ENCODE assay signal across 8 cellular contexts in the genomic region with DNA sequence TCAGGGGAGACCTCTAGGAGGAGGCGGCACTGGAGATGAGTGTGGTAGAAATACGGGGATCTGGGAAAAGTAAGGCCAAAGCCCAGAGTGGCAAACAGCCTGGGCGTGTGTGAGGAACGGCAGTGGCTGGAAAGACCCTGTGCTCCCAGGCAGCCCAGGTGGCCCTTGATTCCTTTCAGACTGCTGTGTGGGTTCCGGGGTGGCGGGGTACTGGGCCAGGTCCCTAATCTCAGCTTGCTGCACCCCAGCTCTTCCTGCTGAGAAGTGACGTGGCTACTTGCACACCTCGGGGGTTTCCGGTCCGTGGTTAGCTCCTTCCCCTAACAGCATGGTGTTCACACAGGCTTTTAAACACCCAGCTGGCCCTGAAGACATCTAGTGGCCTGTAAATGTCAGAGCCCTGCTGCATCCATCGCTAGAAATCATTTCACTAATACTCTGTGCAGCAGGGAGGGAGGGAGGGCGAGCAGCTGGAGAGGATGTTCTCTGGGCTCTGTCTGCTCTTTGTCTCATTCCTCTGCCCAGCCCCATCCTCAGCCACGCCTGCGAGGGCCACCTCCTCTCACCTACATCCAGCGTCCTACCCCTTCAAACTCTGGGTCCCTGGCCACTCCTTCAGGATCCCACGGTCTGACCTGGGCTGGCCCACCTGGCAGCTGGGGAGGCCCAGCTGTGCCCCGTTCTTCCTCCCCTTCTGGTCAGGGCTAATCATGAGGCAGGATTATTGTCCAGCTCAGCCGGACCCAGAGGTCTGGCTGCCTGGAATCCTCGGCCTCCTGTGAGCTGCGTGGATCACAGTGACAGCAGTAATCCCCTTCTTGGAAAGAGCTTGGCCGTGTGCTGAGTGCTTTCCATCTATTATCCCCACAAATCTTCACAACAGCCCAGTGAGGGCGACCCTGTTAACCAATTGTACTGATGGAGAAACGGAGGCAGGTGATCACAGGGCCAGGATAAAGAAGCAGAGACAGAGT. TPM values are rescaled to one million over a fixed set of nuclear protein-coding genes. Genes with fewer than 3 reads are reported as not detected.
DNase-seq lines count a peak whose midpoint lies in the region; ATAC-seq and TF ChIP-seq lines count a peak whose summit lies in the region.

No MANE protein-coding gene starts in this region.

- no peak for TF ChIP-seq EP300 in gastroesophageal sphincter (IDR thresholded peaks at IDR 0.05)

- in situ Hi-C loops in KBM-7 (cut with MboI; ENCODE audit: low pct_unique_long_range_greater_than_20kb, low sequenced_read_pairs): no loop called here

- H3K27me3 ChIP-seq in CD4-positive, alpha-beta memory T cell (ENCODE audit: insufficient read depth, low read length): no peaks in the 10 kb centered on the region
- H3K27me3 ChIP-seq in lung (ENCODE audit: control insufficient read depth, insufficient read depth) (no peaks in the 10 kb centered on the region), gastroesophageal sphincter (no peaks in the 10 kb centered on the region)

- TF ChIP-seq POLR2A in gastroesophageal sphincter (IDR thresholded peaks at IDR 0.05): no peak

- H3K27me3 Mint-ChIP-seq in CD4-positive, alpha-beta memory T cell: no peaks in the 10 kb centered on the region
- no peaks in the 10 kb centered on the region for H3K27me3 Mint-ChIP-seq in stimulated activated naive CD8-positive, alpha-beta T cell treated with anti-CD3 and anti-CD28 coated beads, Interleukin-15, Interleukin-2, amounts not matched to agents 100 ng/mL and 50 ng/mL, for 24 hours
- peaks cover 13% of the 10 kb centered on the region for H3K27me3 Mint-ChIP-seq in glutamatergic neuron (ENCODE audit: unreplicated experiment)

- peaks cover 24% of the 10 kb centered on the region for H3K36me3 ChIP-seq in CD4-positive, alpha-beta memory T cell (ENCODE audit: insufficient read depth, low read length)
- H3K36me3 ChIP-seq in lung (ENCODE audit: control insufficient read depth in 2 of 2, insufficient read depth in 2 of 2, low read length in 2 of 2) (peaks cover 0 to 39% of the 10 kb centered on the region in 2 donors), gastroesophageal sphincter (peaks cover 0 to 71% of the 10 kb centered on the region in 2 donors)

- no peaks in the 10 kb centered on the region for H3K9me3 ChIP-seq in CD4-positive, alpha-beta memory T cell (ENCODE audit: control insufficient read depth in 1 of 2, low read length in 2 of 2)
- H3K9me3 ChIP-seq in lung (ENCODE audit: control insufficient read depth in 2 of 2, insufficient read depth in 1 of 2, low read length in 1 of 2) (no peaks in the 10 kb centered on the region), gastroesophageal sphincter (no peaks in the 10 kb centered on the region)

- CTCF ChIA-PET in CD4-positive, alpha-beta memory T cell (lab: Charles Lee; ENCODE audit: partially characterized antibody): interaction anchor here (0.5 to 10.7 kb wide), 33 partner anchors 8 to 363 kb away, joined by 3 to 184 read pairs (median 4); partner anchors contain the start of genes GPN2 and ZDHHC18

- H3K9me3 Mint-ChIP-seq in CD4-positive, alpha-beta memory T cell: no peaks in the 10 kb centered on the region
- H3K9me3 Mint-ChIP-seq in stimulated activated naive CD8-positive, alpha-beta T cell treated with anti-CD3 and anti-CD28 coated beads, Interleukin-15, Interleukin-2, amounts not matched to agents 100 ng/mL and 50 ng/mL, for 24 hours: no peaks in the 10 kb centered on the region
- peaks cover 1% of the 10 kb centered on the region for H3K9me3 Mint-ChIP-seq in glutamatergic neuron (ENCODE audit: unreplicated experiment)

- peak; percentile 89 to 98 (median 94) for DNase-seq in CD4-positive, alpha-beta memory T cell
- DNase-seq in KBM-7 (peak; percentile 69), lung (ENCODE audit: low spot score) (peak; percentile 50), glutamatergic neuron (no peak)
- DNase-seq in activated CD8-positive, alpha-beta memory T cell treated with anti-CD3 and anti-CD28 coated beads, Interleukin-2, amount 50 U/mL, for 48 hours: peak; percentile 85

- H3K4me1 Mint-ChIP-seq in CD4-positive, alpha-beta memory T cell: peaks cover 60 to 87% (median 73%) of the 10 kb centered on the region in 4 donors
- H3K4me1 Mint-ChIP-seq in stimulated activated naive CD8-positive, alpha-beta T cell treated with anti-CD3 and anti-CD28 coated beads, Interleukin-15, Interleukin-2, amounts not matched to agents 100 ng/mL and 50 ng/mL, for 24 hours (ENCODE audit: low read depth): peaks cover 67% of the 10 kb centered on the region
- H3K4me1 Mint-ChIP-seq in glutamatergic neuron (ENCODE audit: low read depth, unreplicated experiment): peaks cover 20% of the 10 kb centered on the region

- peak overlapping the region; percentile 97 for H3K27ac ChIP-seq in CD4-positive, alpha-beta memory T cell (ENCODE audit: low read depth, low read length)
- H3K27ac ChIP-seq in lung (ENCODE audit: low read depth in 1 of 2, low read length in 1 of 2) (peak overlapping the region in 1 of 2 donors; percentile 45), gastroesophageal sphincter (no peak overlapping the region)

- ATAC-seq in GM19468 (IDR thresholded peaks at IDR 0.05; ENCODE audit: extremely low read depth, unreplicated experiment): peak; percentile 57
- ATAC-seq in lung (ENCODE audit: insufficient read depth, low FRiP score): peak; percentile 60
- ATAC-seq in gastroesophageal sphincter: no peak

- intact Hi-C loops in CD4-positive, alpha-beta memory T cell (cut with micrococcal nuclease): loop anchor here (1.0 to 2.0 kb wide), 5 partner anchors 13 to 231 kb away; no protein-coding TSS in a partner anchor

- POLR2A ChIA-PET in CD4-positive, alpha-beta memory T cell (lab: Charles Lee; ENCODE audit: partially characterized antibody): interaction anchor here (0.7 to 7.1 kb wide), 22 partner anchors 9 to 456 kb away, joined by 3 to 55 read pairs (median 6); partner anchors contain the start of genes GPATCH3, GPN2, HMGN2 and PIGV

- peaks cover 74% of the 10 kb centered on the region for H3K4me1 ChIP-seq in CD4-positive, alpha-beta memory T cell (ENCODE audit: insufficient read depth, low read length)
- H3K4me1 ChIP-seq in lung (ENCODE audit: control insufficient read depth in 2 of 2, insufficient read depth in 2 of 2, low read length in 2 of 2) (peaks cover 8% of the 10 kb centered on the region in 2 donors), gastroesophageal sphincter (peaks cover 0 to 15% (median 0%) of the 10 kb centered on the region in 3 donors)

- peak overlapping the region; percentile 98 to 100 (median 100) for H3K27ac Mint-ChIP-seq in CD4-positive, alpha-beta memory T cell
- peak overlapping the region; percentile 96 for H3K27ac Mint-ChIP-seq in stimulated activated naive CD8-positive, alpha-beta T cell treated with anti-CD3 and anti-CD28 coated beads, Interleukin-15, Interleukin-2, amounts not matched to agents 100 ng/mL and 50 ng/mL, for 24 hours
- no peak overlapping the region for H3K27ac Mint-ChIP-seq in glutamatergic neuron (ENCODE audit: unreplicated experiment)

- peaks cover 32 to 65% of the 10 kb centered on the region in 2 donors for H3K36me3 Mint-ChIP-seq in CD4-positive, alpha-beta memory T cell
- H3K36me3 Mint-ChIP-seq in stimulated activated naive CD8-positive, alpha-beta T cell treated with anti-CD3 and anti-CD28 coated beads, Interleukin-15, Interleukin-2, amounts not matched to agents 100 ng/mL and 50 ng/mL, for 24 hours (ENCODE audit: low read depth): peaks cover 70% of the 10 kb centered on the region
- no peaks in the 10 kb centered on the region for H3K36me3 Mint-ChIP-seq in glutamatergic neuron (ENCODE audit: unreplicated experiment)

- H3K4me3 ChIP-seq in CD4-positive, alpha-beta memory T cell (ENCODE audit: low read length in 2 of 2): peak overlapping the region in 1 of 2 donors; percentile 23
- H3K4me3 ChIP-seq in lung (no peak overlapping the region), gastroesophageal sphincter (no peak overlapping the region)

- peak; percentile 9 for TF ChIP-seq CTCF in lung (IDR thresholded peaks at IDR 0.05; ENCODE audit: control extremely low read depth, extremely low read depth)
- no peak for TF ChIP-seq CTCF in glutamatergic neuron (IDR thresholded peaks at IDR 0.05; ENCODE audit: partially characterized antibody, unreplicated experiment)
- TF ChIP-seq CTCF in gastroesophageal sphincter (IDR thresholded peaks at IDR 0.05): no peak

- 52 to 70% methylated on average over 23 of the region's 23 CpGs for WGBS in lung, 2 donors
- WGBS in gastroesophageal sphincter (ENCODE audit: low coverage in 1 of 2), 2 donors: 80 to 82% methylated on average over 11 to 14 of the region's 23 CpGs

- peak overlapping the region; percentile 74 to 92 (median 85) for H3K4me3 Mint-ChIP-seq in CD4-positive, alpha-beta memory T cell
- H3K4me3 Mint-ChIP-seq in stimulated activated naive CD8-positive, alpha-beta T cell treated with anti-CD3 and anti-CD28 coated beads, Interleukin-15, Interleukin-2, amounts not matched to agents 100 ng/mL and 50 ng/mL, for 24 hours: peak overlapping the region; percentile 74
- H3K4me3 Mint-ChIP-seq in glutamatergic neuron (ENCODE audit: unreplicated experiment): no peak overlapping the region

RNA-seq across cellular contexts. Expression of gene ZDHHC18, which starts 7.2 kb away (rescaled TPM):
- 10 to 100 TPM; 54.9 to 56.4 TPM for total RNA-seq in CD4-positive, alpha-beta memory T cell
- 10 to 100 TPM in 1 of 2 donors, 1 to 10 TPM in 1; 6.2 to 18.1 TPM for polyA plus RNA-seq in CD4-positive, alpha-beta memory T cell
- total RNA-seq in lung (10 to 100 TPM; 11.6 to 23.6 TPM), glutamatergic neuron (ENCODE audit: unreplicated experiment) (52.6 TPM), gastroesophageal sphincter (10 to 100 TPM; 10.5 to 36.9 (median 17.1) TPM)
- 10 to 100 TPM; 13.0 to 39.1 TPM for polyA plus RNA-seq in lung

RNA-seq across cellular contexts. Expression of gene SFN, which starts 29.2 kb away (rescaled TPM):
- total RNA-seq in CD4-positive, alpha-beta memory T cell: under 1 TPM; 0.76 to 0.83 TPM
- not detected for polyA plus RNA-seq in CD4-positive, alpha-beta memory T cell
- total RNA-seq in lung (100 to 1,000 TPM in 1 of 2 donors, 1 to 10 TPM in 1; 1.4 to 118 TPM), glutamatergic neuron (ENCODE audit: unreplicated experiment) (0.42 TPM), gastroesophageal sphincter (10 to 100 TPM in 2 of 4 donors, 1 to 10 TPM in 1, under 1 TPM in 1; 0.81 to 51.6 (median 6.9) TPM)
- 100 to 1,000 TPM in 1 of 2 donors, 10 to 100 TPM in 1; 99.4 to 178 TPM for polyA plus RNA-seq in lung

RNA-seq across cellular contexts. Expression of gene PIGV, which starts 46.0 kb away (rescaled TPM):
- total RNA-seq in CD4-positive, alpha-beta memory T cell: 10 to 100 TPM; 17.7 to 18.2 TPM
- polyA plus RNA-seq in CD4-positive, alpha-beta memory T cell: 10 to 100 TPM in 1 of 2 donors, 1 to 10 TPM in 1; 7.9 to 13.2 TPM
- total RNA-seq in lung: 10 to 100 TPM; 14.3 TPM
- polyA plus RNA-seq in lung: 10 to 100 TPM in 1 of 2 donors, 1 to 10 TPM in 1; 6.8 to 11.8 TPM
- total RNA-seq in glutamatergic neuron (ENCODE audit: unreplicated experiment): 6.7 TPM
- total RNA-seq in gastroesophageal sphincter: 10 to 100 TPM; 13.7 to 30.0 (median 15.5) TPM

RNA-seq across cellular contexts. Expression of gene GPN2, which starts 56.4 kb away (rescaled TPM):
- total RNA-seq in CD4-positive, alpha-beta memory T cell: 10 to 100 TPM; 37.0 to 38.0 TPM
- polyA plus RNA-seq in CD4-positive, alpha-beta memory T cell: 10 to 100 TPM; 15.3 to 18.8 TPM
- total RNA-seq in lung (10 to 100 TPM; 13.7 to 25.6 TPM), glutamatergic neuron (ENCODE audit: unreplicated experiment) (21.4 TPM), gastroesophageal sphincter (10 to 100 TPM; 10.4 to 17.3 (median 12.8) TPM)
- polyA plus RNA-seq in lung: 10 to 100 TPM; 15.3 to 17.6 TPM
